In genomic region chr9:130523921-130524320, GRCh38 we compare ENCODE assay signal across 2 cellular contexts.
TF ChIP-seq lines count a peak whose summit lies in the region.

No MANE protein-coding gene starts in this region.

TF ChIP-seq in SK-N-SH, 30 proteins besides CTCF, POLR2A, EP300 and RAD21 (continued from another document):
- TF ChIP-seq, protein P1, sequence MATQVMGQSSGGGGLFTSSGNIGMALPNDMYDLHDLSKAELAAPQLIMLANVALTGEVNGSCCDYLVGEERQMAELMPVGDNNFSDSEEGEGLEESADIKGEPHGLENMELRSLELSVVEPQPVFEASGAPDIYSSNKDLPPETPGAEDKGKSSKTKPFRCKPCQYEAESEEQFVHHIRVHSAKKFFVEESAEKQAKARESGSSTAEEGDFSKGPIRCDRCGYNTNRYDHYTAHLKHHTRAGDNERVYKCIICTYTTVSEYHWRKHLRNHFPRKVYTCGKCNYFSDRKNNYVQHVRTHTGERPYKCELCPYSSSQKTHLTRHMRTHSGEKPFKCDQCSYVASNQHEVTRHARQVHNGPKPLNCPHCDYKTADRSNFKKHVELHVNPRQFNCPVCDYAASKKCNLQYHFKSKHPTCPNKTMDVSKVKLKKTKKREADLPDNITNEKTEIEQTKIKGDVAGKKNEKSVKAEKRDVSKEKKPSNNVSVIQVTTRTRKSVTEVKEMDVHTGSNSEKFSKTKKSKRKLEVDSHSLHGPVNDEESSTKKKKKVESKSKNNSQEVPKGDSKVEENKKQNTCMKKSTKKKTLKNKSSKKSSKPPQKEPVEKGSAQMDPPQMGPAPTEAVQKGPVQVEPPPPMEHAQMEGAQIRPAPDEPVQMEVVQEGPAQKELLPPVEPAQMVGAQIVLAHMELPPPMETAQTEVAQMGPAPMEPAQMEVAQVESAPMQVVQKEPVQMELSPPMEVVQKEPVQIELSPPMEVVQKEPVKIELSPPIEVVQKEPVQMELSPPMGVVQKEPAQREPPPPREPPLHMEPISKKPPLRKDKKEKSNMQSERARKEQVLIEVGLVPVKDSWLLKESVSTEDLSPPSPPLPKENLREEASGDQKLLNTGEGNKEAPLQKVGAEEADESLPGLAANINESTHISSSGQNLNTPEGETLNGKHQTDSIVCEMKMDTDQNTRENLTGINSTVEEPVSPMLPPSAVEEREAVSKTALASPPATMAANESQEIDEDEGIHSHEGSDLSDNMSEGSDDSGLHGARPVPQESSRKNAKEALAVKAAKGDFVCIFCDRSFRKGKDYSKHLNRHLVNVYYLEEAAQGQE (IDR thresholded peaks at IDR 0.05; ENCODE audit: low read depth, low read length): no peak
- no peak for TF ChIP-seq CHD2 (IDR thresholded peaks at IDR 0.05; ENCODE audit: low read length, partially characterized antibody)
- TF ChIP-seq ZBTB33 (IDR thresholded peaks at IDR 0.05; ENCODE audit: borderline replicate concordance, low read depth): no peak
- no peak for TF ChIP-seq TCF12 (IDR thresholded peaks at IDR 0.05)
- no peak for TF ChIP-seq POLR2AphosphoS5 (IDR thresholded peaks at IDR 0.05; ENCODE audit: low read depth, low read length)
- TF ChIP-seq JUND (IDR thresholded peaks at IDR 0.05): no peak
- TF ChIP-seq PBX3 (IDR thresholded peaks at IDR 0.05): no peak
- no peak for TF ChIP-seq NRF1 (IDR thresholded peaks at IDR 0.05; ENCODE audit: low read depth, low read length)
- TF ChIP-seq SIN3A (IDR thresholded peaks at IDR 0.05; ENCODE audit: borderline replicate concordance, low read depth, low read length): no peak
- TF ChIP-seq RXRA (IDR thresholded peaks at IDR 0.05; ENCODE audit: borderline replicate concordance, low read depth): no peak
- TF ChIP-seq FOXM1 (IDR thresholded peaks at IDR 0.05; ENCODE audit: low read depth): no peak
- no peak for TF ChIP-seq YY1 (IDR thresholded peaks at IDR 0.05; ENCODE audit: low read depth)
- TF ChIP-seq, protein P2, sequence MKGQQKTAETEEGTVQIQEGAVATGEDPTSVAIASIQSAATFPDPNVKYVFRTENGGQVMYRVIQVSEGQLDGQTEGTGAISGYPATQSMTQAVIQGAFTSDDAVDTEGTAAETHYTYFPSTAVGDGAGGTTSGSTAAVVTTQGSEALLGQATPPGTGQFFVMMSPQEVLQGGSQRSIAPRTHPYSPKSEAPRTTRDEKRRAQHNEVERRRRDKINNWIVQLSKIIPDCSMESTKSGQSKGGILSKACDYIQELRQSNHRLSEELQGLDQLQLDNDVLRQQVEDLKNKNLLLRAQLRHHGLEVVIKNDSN (IDR thresholded peaks at IDR 0.05; ENCODE audit: borderline replicate concordance, low read depth): no peak
- no peak for TF ChIP-seq MXI1 (IDR thresholded peaks at IDR 0.05; ENCODE audit: low read depth, low read length)
- TF ChIP-seq ELF1 (IDR thresholded peaks at IDR 0.05): no peak
- no peak for TF ChIP-seq USF2 (IDR thresholded peaks at IDR 0.05; ENCODE audit: borderline replicate concordance, low read depth, low read length)
- no peak for TF ChIP-seq GABPA (IDR thresholded peaks at IDR 0.05; ENCODE audit: low read depth)

TF ChIP-seq in SK-N-SH treated with all-trans-retinoic acid at 6 μM for 48 hours, 23 proteins besides CTCF, POLR2A, EP300 and RAD21 (continued from another document):
- TF ChIP-seq OSR1 (CRISPR knock-in tag; IDR thresholded peaks at IDR 0.05) (no peak), ZFP3 (CRISPR knock-in tag; IDR thresholded peaks at IDR 0.05) (no peak), ZFP30 (CRISPR knock-in tag; IDR thresholded peaks at IDR 0.05) (no peak), ZNF70 (CRISPR knock-in tag; IDR thresholded peaks at IDR 0.05) (no peak), CREB5 (CRISPR knock-in tag; IDR thresholded peaks at IDR 0.05; ENCODE audit: low read depth) (no peak), PPARA (CRISPR knock-in tag; IDR thresholded peaks at IDR 0.05; ENCODE audit: borderline replicate concordance) (no peak)
- TF ChIP-seq, protein P3, sequence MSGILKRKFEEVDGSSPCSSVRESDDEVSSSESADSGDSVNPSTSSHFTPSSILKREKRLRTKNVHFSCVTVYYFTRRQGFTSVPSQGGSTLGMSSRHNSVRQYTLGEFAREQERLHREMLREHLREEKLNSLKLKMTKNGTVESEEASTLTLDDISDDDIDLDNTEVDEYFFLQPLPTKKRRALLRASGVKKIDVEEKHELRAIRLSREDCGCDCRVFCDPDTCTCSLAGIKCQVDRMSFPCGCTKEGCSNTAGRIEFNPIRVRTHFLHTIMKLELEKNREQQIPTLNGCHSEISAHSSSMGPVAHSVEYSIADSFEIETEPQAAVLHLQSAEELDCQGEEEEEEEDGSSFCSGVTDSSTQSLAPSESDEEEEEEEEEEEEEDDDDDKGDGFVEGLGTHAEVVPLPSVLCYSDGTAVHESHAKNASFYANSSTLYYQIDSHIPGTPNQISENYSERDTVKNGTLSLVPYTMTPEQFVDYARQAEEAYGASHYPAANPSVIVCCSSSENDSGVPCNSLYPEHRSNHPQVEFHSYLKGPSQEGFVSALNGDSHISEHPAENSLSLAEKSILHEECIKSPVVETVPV (CRISPR knock-in tag; IDR thresholded peaks at IDR 0.05): no peak
- TF ChIP-seq, protein P4, sequence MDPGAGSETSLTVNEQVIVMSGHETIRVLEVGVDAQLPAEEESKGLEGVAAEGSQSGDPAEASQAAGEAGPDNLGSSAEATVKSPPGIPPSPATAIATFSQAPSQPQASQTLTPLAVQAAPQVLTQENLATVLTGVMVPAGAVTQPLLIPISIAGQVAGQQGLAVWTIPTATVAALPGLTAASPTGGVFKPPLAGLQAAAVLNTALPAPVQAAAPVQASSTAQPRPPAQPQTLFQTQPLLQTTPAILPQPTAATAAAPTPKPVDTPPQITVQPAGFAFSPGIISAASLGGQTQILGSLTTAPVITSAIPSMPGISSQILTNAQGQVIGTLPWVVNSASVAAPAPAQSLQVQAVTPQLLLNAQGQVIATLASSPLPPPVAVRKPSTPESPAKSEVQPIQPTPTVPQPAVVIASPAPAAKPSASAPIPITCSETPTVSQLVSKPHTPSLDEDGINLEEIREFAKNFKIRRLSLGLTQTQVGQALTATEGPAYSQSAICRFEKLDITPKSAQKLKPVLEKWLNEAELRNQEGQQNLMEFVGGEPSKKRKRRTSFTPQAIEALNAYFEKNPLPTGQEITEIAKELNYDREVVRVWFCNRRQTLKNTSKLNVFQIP (CRISPR knock-in tag; IDR thresholded peaks at IDR 0.05; ENCODE audit: borderline replicate concordance, low read depth): no peak
- TF ChIP-seq, protein P5, sequence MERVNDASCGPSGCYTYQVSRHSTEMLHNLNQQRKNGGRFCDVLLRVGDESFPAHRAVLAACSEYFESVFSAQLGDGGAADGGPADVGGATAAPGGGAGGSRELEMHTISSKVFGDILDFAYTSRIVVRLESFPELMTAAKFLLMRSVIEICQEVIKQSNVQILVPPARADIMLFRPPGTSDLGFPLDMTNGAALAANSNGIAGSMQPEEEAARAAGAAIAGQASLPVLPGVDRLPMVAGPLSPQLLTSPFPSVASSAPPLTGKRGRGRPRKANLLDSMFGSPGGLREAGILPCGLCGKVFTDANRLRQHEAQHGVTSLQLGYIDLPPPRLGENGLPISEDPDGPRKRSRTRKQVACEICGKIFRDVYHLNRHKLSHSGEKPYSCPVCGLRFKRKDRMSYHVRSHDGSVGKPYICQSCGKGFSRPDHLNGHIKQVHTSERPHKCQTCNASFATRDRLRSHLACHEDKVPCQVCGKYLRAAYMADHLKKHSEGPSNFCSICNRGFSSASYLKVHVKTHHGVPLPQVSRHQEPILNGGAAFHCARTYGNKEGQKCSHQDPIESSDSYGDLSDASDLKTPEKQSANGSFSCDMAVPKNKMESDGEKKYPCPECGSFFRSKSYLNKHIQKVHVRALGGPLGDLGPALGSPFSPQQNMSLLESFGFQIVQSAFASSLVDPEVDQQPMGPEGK (CRISPR knock-in tag; IDR thresholded peaks at IDR 0.05; ENCODE audit: borderline replicate concordance): no peak
